In the genomic region with DNA sequence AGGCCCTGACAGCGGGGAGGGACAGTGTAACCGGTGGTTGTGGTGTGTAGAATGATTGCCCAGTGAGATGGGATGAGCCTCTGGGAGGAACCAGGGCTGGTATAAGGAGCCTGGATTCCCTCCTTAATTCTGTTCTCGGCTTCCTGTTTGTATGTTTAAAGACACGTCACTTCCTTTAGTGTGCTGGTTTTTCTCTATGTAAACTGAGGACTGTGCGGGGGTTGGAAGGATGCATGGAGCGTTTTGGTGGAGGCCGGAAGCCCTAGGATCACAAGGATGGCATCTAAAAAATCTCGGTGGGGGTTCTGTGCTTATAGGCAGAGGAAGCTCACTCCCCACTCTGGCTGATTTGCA, we compare ENCODE assay signal across 8 cellular contexts. TPM values are rescaled to one million over a fixed set of nuclear protein-coding genes. Genes with fewer than 3 reads are reported as not detected.
DNase-seq lines count a peak whose midpoint lies in the region; ATAC-seq, FAIRE-seq and TF ChIP-seq lines count a peak whose summit lies in the region.

No MANE protein-coding gene starts in this region.

- H3K4me3 ChIP-seq in BLaER1 treated with 17β-estradiol and CSF1 and Interleukin-3, amounts not matched to agents 10 nM and 100 nM, result peak overlapping the region; percentile 68 to 90 (median 80)
- H3K4me3 ChIP-seq in SK-N-SH (ENCODE audit: low read depth in 2 of 2, low read length in 1 of 2), result peak overlapping the region; percentile 87 to 92
- peak overlapping the region; percentile 94 for H3K4me3 ChIP-seq in neuron (ENCODE audit: low read length)

- no peaks in the 10 kb centered on the region for H3K9me2 ChIP-seq in SK-N-SH

- TF ChIP-seq POLR2A in H54 (IDR thresholded peaks at IDR 0.05; ENCODE audit: low read depth, low read length), result peak; percentile 21; the same call in 1 of the 2 replicates

- POLR2A ChIA-PET in SK-N-SH (lab: Yijun Ruan, JAX), result interaction anchor here (1.1 to 3.0 kb wide), 2 partner anchors 11 to 13 kb away, joined by 3 to 15 read pairs; no protein-coding TSS in a partner anchor

- no peak for FAIRE-seq in H54 (lab: Jason Lieb, UNC)

- peaks cover 62% of the 10 kb centered on the region for H3K79me2 ChIP-seq in SK-N-SH (ENCODE audit: insufficient read depth)

- H3K27ac ChIP-seq in BLaER1 treated with 17β-estradiol and CSF1 and Interleukin-3, amounts not matched to agents 10 nM and 100 nM, result peak overlapping the region; percentile 82 to 99 (median 96)
- H3K27ac ChIP-seq in SK-N-SH (ENCODE audit: low read depth in 2 of 2, low read length in 1 of 2) (peak overlapping the region; percentile 78 to 83), epithelial cell of prostate (peak overlapping the region; percentile 66)

- no peaks in the 10 kb centered on the region for H3K9me3 ChIP-seq in BLaER1 treated with 17β-estradiol and CSF1 and Interleukin-3, amounts not matched to agents 10 nM and 100 nM (replicated peaks in 1 of 11)
- H3K9me3 ChIP-seq in SK-N-SH (no peaks in the 10 kb centered on the region), neuron (ENCODE audit: low read length) (no peaks in the 10 kb centered on the region)

- 3% methylated on average over 6 of the region's 8 CpGs for WGBS in SK-N-SH (ENCODE audit: low lambda C conversion rate)

- peak overlapping the region; percentile 89 to 98 (median 96) for H3K9ac ChIP-seq in BLaER1 treated with 17β-estradiol and CSF1 and Interleukin-3, amounts not matched to agents 10 nM and 100 nM
- peak overlapping the region; percentile 91 for H3K9ac ChIP-seq in SK-N-SH

- CTCF ChIA-PET in SK-N-SH (lab: Yijun Ruan, JAX), result interaction anchor here (1.0 to 12.8 kb wide), 5 partner anchors 14 to 486 kb away, joined by 3 to 212 read pairs (median 3); partner anchors contain the start of gene ASB6

- no peak for ATAC-seq in HG02870 (IDR thresholded peaks at IDR 0.05; ENCODE audit: unreplicated experiment)
- no peak for ATAC-seq in HG02885 (IDR thresholded peaks at IDR 0.05; ENCODE audit: poor library complexity, unreplicated experiment)

- TF ChIP-seq RAD21 in SK-N-SH (IDR thresholded peaks at IDR 0.05; ENCODE audit: low read length), result no peak

- peaks cover 76 to 94% (median 86%) of the 10 kb centered on the region in 10 experiments for H3K4me1 ChIP-seq in BLaER1 treated with 17β-estradiol and CSF1 and Interleukin-3, amounts not matched to agents 10 nM and 100 nM
- H3K4me1 ChIP-seq in SK-N-SH (ENCODE audit: control insufficient read depth in 1 of 2, insufficient read depth in 2 of 2, low read depth in 1 of 2, low read length in 1 of 2) (peaks cover 18 to 36% of the 10 kb centered on the region in 2 experiments; a peak in 2 of 4 replicates), neuron (ENCODE audit: insufficient read depth, low read length) (peaks cover 28% of the 10 kb centered on the region)

- no peak for TF ChIP-seq CTCF in SK-N-SH (IDR thresholded peaks at IDR 0.05)

- H3K4me2 ChIP-seq in BLaER1 treated with 17β-estradiol and CSF1 and Interleukin-3, amounts not matched to agents 10 nM and 100 nM, result peak overlapping the region; percentile 84 to 100 (median 94)
- H3K4me2 ChIP-seq in SK-N-SH, result peak overlapping the region; percentile 84

- peaks cover 12% of the 10 kb centered on the region for H3F3A ChIP-seq in SK-N-SH (replicated peaks; ENCODE audit: insufficient read depth)

- H4K20me1 ChIP-seq in BLaER1 treated with 17β-estradiol and CSF1 and Interleukin-3, amounts not matched to agents 10 nM and 100 nM, result peaks cover 44 to 55% (median 50%) of the 10 kb centered on the region in 11 experiments
- H4K20me1 ChIP-seq in SK-N-SH (ENCODE audit: insufficient read depth), result peaks cover 41% of the 10 kb centered on the region

- peaks cover 0 to 2% (median under 1%) of the 10 kb centered on the region in 11 experiments; a peak in 9 of 22 replicates for H3K27me3 ChIP-seq in BLaER1 treated with 17β-estradiol and CSF1 and Interleukin-3, amounts not matched to agents 10 nM and 100 nM
- no peaks in the 10 kb centered on the region for H3K27me3 ChIP-seq in SK-N-SH (ENCODE audit: insufficient read depth)
- no peaks in the 10 kb centered on the region for H3K27me3 ChIP-seq in neuron (ENCODE audit: insufficient read depth, low read length)

- no peak for TF ChIP-seq EP300 in SK-N-SH (IDR thresholded peaks at IDR 0.05; ENCODE audit: borderline replicate concordance in 1 of 2, low read depth in 1 of 2, low read length in 1 of 2)

- H2AFZ ChIP-seq in SK-N-SH (ENCODE audit: low read depth) (no peak overlapping the region), neuron (ENCODE audit: low read depth, low read length) (no peak overlapping the region)

- DNase-seq in H54 (ENCODE audit: insufficient read length, low spot score) (no peak), SK-N-SH (no peak), epithelial cell of prostate (ENCODE audit: low read depth, low spot score) (no peak), germinal center (ENCODE audit: low spot score) (no peak)

- peaks cover 10 to 46% (median 38%) of the 10 kb centered on the region in 11 experiments; a peak in 20 of 22 replicates for H3K36me3 ChIP-seq in BLaER1 treated with 17β-estradiol and CSF1 and Interleukin-3, amounts not matched to agents 10 nM and 100 nM
- H3K36me3 ChIP-seq in SK-N-SH (replicated peaks in 1 of 2; ENCODE audit: control insufficient read depth in 1 of 2, insufficient read depth in 2 of 2, low read length in 1 of 2), result no peaks in the 10 kb centered on the region
- peaks cover 3% of the 10 kb centered on the region for H3K36me3 ChIP-seq in neuron (ENCODE audit: insufficient read depth, low read length)

TF ChIP-seq in SK-N-SH, 30 proteins besides CTCF, POLR2A, EP300 and RAD21:
- TF ChIP-seq MAX (IDR thresholded peaks at IDR 0.05; ENCODE audit: low read depth) (no peak; the same call in 1 of the 2 replicates), MXI1 (IDR thresholded peaks at IDR 0.05; ENCODE audit: low read depth, low read length) (no peak), POLR2AphosphoS5 (IDR thresholded peaks at IDR 0.05; ENCODE audit: low read depth, low read length) (peak; percentile 28; the same call in 1 of the 2 replicates), TEAD4 (IDR thresholded peaks at IDR 0.05; ENCODE audit: borderline replicate concordance, insufficient read depth) (0 out of 2 replicates have a peak, but pooled peaks have one; percentile 24), FOSL2 (IDR thresholded peaks at IDR 0.05; ENCODE audit: borderline replicate concordance, low read depth) (0 out of 2 replicates have a peak, but pooled peaks have one; percentile 13), GABPA (IDR thresholded peaks at IDR 0.05; ENCODE audit: low read depth) (peak; percentile 71)
TF ChIP-seq in SK-N-SH: peak in this region for 4.

RNA-seq across cellular contexts. Expression of gene NTMT1, which starts 1.0 kb away (rescaled TPM):
- polyA plus RNA-seq in SK-N-SH (2012; rRNA removed), result 75.0 and 78.3 TPM in 2 replicates
- 44.3 and 62.6 TPM in 2 replicates for polyA plus RNA-seq in SK-N-SH (2012; cell fraction: cytosol; rRNA removed)
- 44.8 and 47.5 TPM in 2 replicates for polyA plus RNA-seq in SK-N-SH (2012; cell fraction: nucleus; rRNA removed)

RNA-seq across cellular contexts. Expression of gene C9orf50, which starts 6.0 kb away (rescaled TPM):
- polyA plus RNA-seq in SK-N-SH (2012; rRNA removed), result 0.24 and 0.30 TPM in 2 replicates
- polyA plus RNA-seq in SK-N-SH (2012; cell fraction: cytosol; rRNA removed), result 0.17 and 0.34 TPM in 2 replicates
- polyA plus RNA-seq in SK-N-SH (2012; cell fraction: nucleus; rRNA removed), result 1.0 and 1.2 TPM in 2 replicates

RNA-seq across cellular contexts. Expression of gene ASB6, which starts 15.0 kb away (rescaled TPM):
- 35.9 and 37.5 TPM in 2 replicates for polyA plus RNA-seq in SK-N-SH (2012; rRNA removed)
- polyA plus RNA-seq in SK-N-SH (2012; cell fraction: cytosol; rRNA removed), result 14.2 and 23.9 TPM in 2 replicates
- polyA plus RNA-seq in SK-N-SH (2012; cell fraction: nucleus; rRNA removed), result 89.7 and 96.2 TPM in 2 replicates

RNA-seq across cellular contexts. Expression of gene PRRX2, which starts 38.5 kb away (rescaled TPM):
- polyA plus RNA-seq in SK-N-SH (2012; rRNA removed), result 0.83 and 0.84 TPM in 2 replicates
- 0.51 and 1.2 TPM in 2 replicates for polyA plus RNA-seq in SK-N-SH (2012; cell fraction: cytosol; rRNA removed)
- 0.37 and 0.70 TPM in 2 replicates for polyA plus RNA-seq in SK-N-SH (2012; cell fraction: nucleus; rRNA removed)
